ENCODE assay signal across 27 cellular contexts in genomic region chr19:38744298-38744681, GRCh38. TPM values are rescaled to one million over a fixed set of nuclear protein-coding genes. Genes with fewer than 3 reads are reported as not detected.
A peak's percentile ranks its signal among the peaks of the same experiment; 100 is the strongest.
DNase-seq lines count a peak whose midpoint lies in the region; ATAC-seq and TF ChIP-seq lines count a peak whose summit lies in the region.
"Had no signal": no experiment of that assay in that cellular context is flagged by ENCODE, and none has a peak within 500 bp of the region (broad histone marks: within the 10 kb centered on the region; RNA-seq: fewer than 3 reads in every experiment).

Gene CAPN12, minus strand, starts transcription at chr19:38744474. Its CDS starts 309 bp downstream, at chr19:38744165.

- H3K4me1 ChIP-seq in suprapubic skin, result no peaks in the 10 kb centered on the region
- H3K4me1 ChIP-seq in CD4-positive, alpha-beta memory T cell (ENCODE audit: insufficient read depth, low read length), result peaks cover 10% of the 10 kb centered on the region

- no peaks in the 10 kb centered on the region for H3K9me3 ChIP-seq in suprapubic skin
- H3K9me3 ChIP-seq in CD4-positive, alpha-beta memory T cell (ENCODE audit: control insufficient read depth in 1 of 2, low read length in 2 of 2), result no peaks in the 10 kb centered on the region
- H3K9me3 ChIP-seq: esophagus squamous epithelium, neutrophil had no signal

- no peak for ATAC-seq in activated naive CD4-positive, alpha-beta T cell treated with anti-CD3 and anti-CD28 coated beads, Interleukin-2, amount 50 U/mL, for 72 hours
- no peak for ATAC-seq in GM18870 (IDR thresholded peaks at IDR 0.05; ENCODE audit: unreplicated experiment)
- ATAC-seq: left cardiac atrium; PC-3; stimulated activated naive CD8-positive, alpha-beta T cell treated with anti-CD3 and anti-CD28 coated beads, Interleukin-15, amount 100 ng/mL, for 72 hours had no signal

- no peaks in the 10 kb centered on the region for H3K36me3 Mint-ChIP-seq in activated naive CD4-positive, alpha-beta T cell treated with anti-CD3 and anti-CD28 coated beads, Interleukin-2, amount 10 ng/mL, durations not matched to agents 7 days and 5 days
- no peaks in the 10 kb centered on the region for H3K36me3 Mint-ChIP-seq in activated naive CD4-positive, alpha-beta T cell treated with anti-CD3 and anti-CD28 coated beads, Interleukin-2, amount 50 U/mL, for 72 hours
- no peaks in the 10 kb centered on the region for H3K36me3 Mint-ChIP-seq in immature natural killer cell
- no peaks in the 10 kb centered on the region for H3K36me3 Mint-ChIP-seq in CD4-positive, alpha-beta memory T cell
- H3K36me3 Mint-ChIP-seq: type B pancreatic cell had no signal

- DNase-seq in activated naive CD4-positive, alpha-beta T cell treated with anti-CD3 and anti-CD28 coated beads, Interleukin-2, amount 10 ng/mL, durations not matched to agents 7 days and 5 days, result no peak
- no peak for DNase-seq in activated naive CD4-positive, alpha-beta T cell treated with anti-CD3 and anti-CD28 coated beads, Interleukin-2, amount 50 U/mL, for 72 hours (ENCODE audit: low spot score in 2 of 2)
- DNase-seq in HuH-7 (ENCODE audit: low spot score), result peak; percentile 1
- DNase-seq in immature natural killer cell, result no peak
- DNase-seq in suprapubic skin (ENCODE audit: low spot score in 2 of 2), result no peak
- no peak for DNase-seq in CD4-positive, alpha-beta memory T cell
- DNase-seq in middle frontal gyrus (ENCODE audit: extremely low spot score, low spot score), result no peak
- DNase-seq: activated CD4-positive, alpha-beta T cell treated with anti-CD3 and anti-CD28 coated beads, Interleukin-2, amount 50 U/mL, for 48 hours; activated naive CD4-positive, alpha-beta T cell treated with anti-CD3 and anti-CD28 coated beads, Interleukin-2, amount 50 U/mL, for 16 hours; activated T-cell treated with anti-CD3 and anti-CD28 coated beads, Interleukin-2, amount 50 U/mL, for 1 hour; C1 segment of cervical spinal cord; effector memory CD4-positive, alpha-beta T cell; esophagus squamous epithelium; Karpas-422; left cardiac atrium; midbrain; NCI-H1930; NCI-H226; NCI-H82; PC-3; stimulated activated CD4-positive, alpha-beta T cell treated with anti-CD3 and anti-CD28 coated beads, Interleukin-4, amount 100 ng/mL, for 24 hours; stimulated activated naive CD8-positive, alpha-beta T cell treated with anti-CD3 and anti-CD28 coated beads, Interleukin-15, amount 100 ng/mL, for 72 hours; WERI-Rb-1 had no signal

- H3K4me3 Mint-ChIP-seq in activated naive CD4-positive, alpha-beta T cell treated with anti-CD3 and anti-CD28 coated beads, Interleukin-2, amount 10 ng/mL, durations not matched to agents 7 days and 5 days, result no peak within 1 kb of the TSS
- no peak within 1 kb of the TSS for H3K4me3 Mint-ChIP-seq in immature natural killer cell
- H3K4me3 Mint-ChIP-seq in CD4-positive, alpha-beta memory T cell, result peak within 1 kb of the TSS in 1 of 8 donors; percentile 26
- H3K4me3 Mint-ChIP-seq: stimulated activated naive CD8-positive, alpha-beta T cell treated with anti-CD3 and anti-CD28 coated beads, Interleukin-15, amount 100 ng/mL, for 72 hours; T-helper 1 cell treated with Interleukin-12 subunit alpha and Interleukin-12 subunit beta and Interleukin-4 antibody, amounts not matched to agents 30 μg/mL and 1 μg/mL, for 36 hours; type B pancreatic cell had no signal

- H3K4me3 ChIP-seq in suprapubic skin, result no peak within 1 kb of the TSS
- no peak within 1 kb of the TSS for H3K4me3 ChIP-seq in CD4-positive, alpha-beta memory T cell (ENCODE audit: low read length in 2 of 2)
- H3K4me3 ChIP-seq: esophagus squamous epithelium had no signal

- WGBS in suprapubic skin, result 81% methylated on average over 8 of the region's 10 CpGs

- peaks cover 57% of the 10 kb centered on the region for H3K27me3 Mint-ChIP-seq in activated naive CD4-positive, alpha-beta T cell treated with anti-CD3 and anti-CD28 coated beads, Interleukin-2, amount 10 ng/mL, durations not matched to agents 7 days and 5 days
- H3K27me3 Mint-ChIP-seq in immature natural killer cell (ENCODE audit: low read depth in 3 of 3), result no peaks in the 10 kb centered on the region
- H3K27me3 Mint-ChIP-seq in CD4-positive, alpha-beta memory T cell, result no peaks in the 10 kb centered on the region
- H3K27me3 Mint-ChIP-seq: stimulated activated naive CD8-positive, alpha-beta T cell treated with anti-CD3 and anti-CD28 coated beads, Interleukin-15, amount 100 ng/mL, for 72 hours; type B pancreatic cell had no signal

- no peak within 1 kb of the TSS for H3K27ac ChIP-seq in suprapubic skin
- H3K27ac ChIP-seq in CD4-positive, alpha-beta memory T cell (ENCODE audit: low read depth, low read length), result no peak within 1 kb of the TSS
- H3K27ac ChIP-seq: esophagus squamous epithelium, neutrophil, WERI-Rb-1 had no signal

- no peaks in the 10 kb centered on the region for H3K9me3 Mint-ChIP-seq in activated naive CD4-positive, alpha-beta T cell treated with anti-CD3 and anti-CD28 coated beads, Interleukin-2, amount 10 ng/mL, durations not matched to agents 7 days and 5 days
- H3K9me3 Mint-ChIP-seq in activated naive CD4-positive, alpha-beta T cell treated with anti-CD3 and anti-CD28 coated beads, Interleukin-2, amount 50 U/mL, for 72 hours, result no peaks in the 10 kb centered on the region
- H3K9me3 Mint-ChIP-seq in immature natural killer cell, result no peaks in the 10 kb centered on the region
- no peaks in the 10 kb centered on the region for H3K9me3 Mint-ChIP-seq in CD4-positive, alpha-beta memory T cell
- H3K9me3 Mint-ChIP-seq: stimulated activated naive CD8-positive, alpha-beta T cell treated with anti-CD3 and anti-CD28 coated beads, Interleukin-15, amount 100 ng/mL, for 72 hours; T-helper 1 cell treated with Interleukin-12 subunit alpha and Interleukin-12 subunit beta and Interleukin-4 antibody, amounts not matched to agents 30 μg/mL and 1 μg/mL, for 36 hours; type B pancreatic cell had no signal

- intact Hi-C loops in CD4-positive, alpha-beta memory T cell (cut with micrococcal nuclease), result no loop called here

- no peaks in the 10 kb centered on the region for H3K27me3 ChIP-seq in suprapubic skin
- no peaks in the 10 kb centered on the region for H3K27me3 ChIP-seq in CD4-positive, alpha-beta memory T cell (ENCODE audit: insufficient read depth, low read length)
- H3K27me3 ChIP-seq: esophagus squamous epithelium had no signal

- H3K4me1 Mint-ChIP-seq in activated naive CD4-positive, alpha-beta T cell treated with anti-CD3 and anti-CD28 coated beads, Interleukin-2, amount 10 ng/mL, durations not matched to agents 7 days and 5 days, result peaks cover 16% of the 10 kb centered on the region
- peaks cover 9 to 13% of the 10 kb centered on the region in 2 donors for H3K4me1 Mint-ChIP-seq in immature natural killer cell
- H3K4me1 Mint-ChIP-seq in CD4-positive, alpha-beta memory T cell, result peaks cover 5 to 9% (median 7%) of the 10 kb centered on the region in 4 donors

- no peaks in the 10 kb centered on the region for H3K36me3 ChIP-seq in suprapubic skin
- no peaks in the 10 kb centered on the region for H3K36me3 ChIP-seq in CD4-positive, alpha-beta memory T cell (ENCODE audit: insufficient read depth, low read length)
- H3K36me3 ChIP-seq: esophagus squamous epithelium, neutrophil, WERI-Rb-1 had no signal

- POLR2A ChIA-PET in CD4-positive, alpha-beta memory T cell (lab: Charles Lee; ENCODE audit: partially characterized antibody), result interaction anchor here (1.0 to 1.3 kb wide), 3 partner anchors 9 to 186 kb away, joined by 3 to 4 read pairs (median 3); partner anchors contain the start of genes MRPS12 and SARS2

- CTCF ChIA-PET in activated naive CD4-positive, alpha-beta T cell treated with anti-CD3 and anti-CD28 coated beads, Interleukin-2, amount 10 ng/mL, durations not matched to agents 7 days and 5 days (lab: Charles Lee), result no interaction called here
- CTCF ChIA-PET in CD4-positive, alpha-beta memory T cell (lab: Charles Lee; ENCODE audit: partially characterized antibody), result no interaction called here

- no peak for TF ChIP-seq CTCF in suprapubic skin (IDR thresholded peaks at IDR 0.05)

- no peak for TF ChIP-seq POLR2A in suprapubic skin (IDR thresholded peaks at IDR 0.05)

- no peak for TF ChIP-seq EP300 in suprapubic skin (IDR thresholded peaks at IDR 0.05)

- peak within 1 kb of the TSS; percentile 45 for H3K27ac Mint-ChIP-seq in activated naive CD4-positive, alpha-beta T cell treated with anti-CD3 and anti-CD28 coated beads, Interleukin-2, amount 10 ng/mL, durations not matched to agents 7 days and 5 days
- H3K27ac Mint-ChIP-seq in activated naive CD4-positive, alpha-beta T cell treated with anti-CD3 and anti-CD28 coated beads, Interleukin-2, amount 50 U/mL, for 72 hours, result no peak within 1 kb of the TSS
- H3K27ac Mint-ChIP-seq in immature natural killer cell, result peak within 1 kb of the TSS in 1 of 6 donors; percentile 67
- peak within 1 kb of the TSS in 1 of 7 donors; percentile 22 for H3K27ac Mint-ChIP-seq in CD4-positive, alpha-beta memory T cell
- H3K27ac Mint-ChIP-seq: T-helper 1 cell treated with Interleukin-12 subunit alpha and Interleukin-12 subunit beta and Interleukin-4 antibody, amounts not matched to agents 30 μg/mL and 1 μg/mL, for 36 hours; type B pancreatic cell had no signal

RNA-seq across cellular contexts. Expression of gene CAPN12, which starts in this region (rescaled TPM):
- total RNA-seq in activated naive CD4-positive, alpha-beta T cell treated with anti-CD3 and anti-CD28 coated beads, Interleukin-2, amount 50 U/mL, for 72 hours, result 1 to 10 TPM; 1.6 to 9.0 TPM
- polyA plus RNA-seq in immature natural killer cell, result 10 to 100 TPM; 25.7 to 72.8 (median 55.1) TPM
- total RNA-seq in suprapubic skin, result 10 to 100 TPM in 3 of 4 donors, 1 to 10 TPM in 1; 8.0 to 31.3 (median 15.7) TPM
- total RNA-seq in CD4-positive, alpha-beta memory T cell, result 10 to 100 TPM; 16.8 to 19.5 TPM
- polyA plus RNA-seq in CD4-positive, alpha-beta memory T cell, result 1 to 10 TPM; 3.9 to 9.9 TPM
